8 cellular contexts compared by ENCODE assay signal in the genomic region with DNA sequence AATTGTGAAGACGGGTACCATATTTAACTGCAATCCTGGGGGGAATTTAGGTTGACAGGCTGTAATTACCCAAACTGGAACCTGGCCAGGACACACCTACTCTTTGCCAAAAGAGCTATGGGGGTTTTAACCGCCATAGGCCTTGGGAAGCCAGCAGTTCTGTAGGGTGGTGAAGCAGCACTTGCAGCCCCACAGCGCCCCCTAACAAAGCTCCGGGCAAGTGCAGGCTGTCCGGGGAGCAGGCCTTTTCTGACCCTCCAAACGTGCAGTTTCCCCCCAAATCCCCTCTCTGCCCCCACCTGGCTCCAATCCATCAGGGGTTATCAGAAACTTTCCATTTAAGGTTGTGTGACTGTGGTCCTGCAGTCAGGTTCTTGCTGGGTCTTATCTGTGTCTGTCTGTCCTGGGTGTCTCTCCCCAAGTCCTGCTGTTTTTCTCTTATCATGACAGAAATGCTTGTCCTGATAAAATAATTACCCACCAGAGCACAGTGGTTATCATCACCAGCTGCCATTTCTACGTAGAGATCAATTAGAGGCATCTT.
DNase-seq lines count a peak whose midpoint lies in the region; ATAC-seq and TF ChIP-seq lines count a peak whose summit lies in the region.

No MANE protein-coding gene starts in this region.

- DNase-seq in GM12865 (ENCODE audit: low read depth), result peak; percentile 40
- peak; percentile 57 for DNase-seq in NCI-H146 treated with DMSO at 0.1 percent for 48 hours (lab: John Stamatoyannopoulos, UW; ENCODE audit: unreplicated experiment)
- DNase-seq in activated CD4-positive, alpha-beta T cell treated with anti-CD3 and anti-CD28 coated beads for 4 hours, result peak; percentile 2 to 19
- DNase-seq in spleen, result peak; percentile 81
- no peak for DNase-seq in GOT3 (lab: John Stamatoyannopoulos, UW)

- WGBS in gastroesophageal sphincter (ENCODE audit: low coverage in 1 of 2), 2 donors, result 58 to 80% methylated on average over 2 to 3 of the region's 7 CpGs
- 23 to 64% (median 44%) methylated on average over 3 to 7 of the region's 7 CpGs for whole genome bisulfite sequencing in spleen, 5 donors

- H3K27ac ChIP-seq in gastroesophageal sphincter, result no peak overlapping the region
- no peak overlapping the region for H3K27ac ChIP-seq in spleen

- no peak for TF ChIP-seq POLR2A in gastroesophageal sphincter (IDR thresholded peaks at IDR 0.05)
- TF ChIP-seq POLR2A in spleen (IDR thresholded peaks at IDR 0.05), result no peak

- H3K27me3 ChIP-seq in gastroesophageal sphincter (no peaks in the 10 kb centered on the region), spleen (replicated peaks in 1 of 7) (no peaks in the 10 kb centered on the region)

- ATAC-seq in gastroesophageal sphincter (no peak), GM18868 (IDR thresholded peaks at IDR 0.05; ENCODE audit: unreplicated experiment) (no peak), HG03095 (IDR thresholded peaks at IDR 0.05; ENCODE audit: unreplicated experiment) (no peak)

- peak; percentile 58 for TF ChIP-seq CTCF in GM12865 (IDR thresholded peaks at IDR 0.05; ENCODE audit: insufficient read depth, low read depth, low read length, missing control alignments)
- peak in 3 of 4 experiments; percentile 10 to 40 (median 11) for TF ChIP-seq CTCF in gastroesophageal sphincter (IDR thresholded peaks at IDR 0.05)
- TF ChIP-seq CTCF in spleen (IDR thresholded peaks at IDR 0.05 in 8 of 11, conservative IDR thresholded peaks at IDR 0.05 in 3 of 11), result peak in 9 of 11 experiments; percentile 16 to 63 (median 48)

- TF ChIP-seq EP300 in gastroesophageal sphincter (IDR thresholded peaks at IDR 0.05), result no peak

- intact Hi-C loops in spleen (cut with DNase I; ENCODE audit: low total_unique reads), result no loop called here

- H3K4me3 ChIP-seq in GM12865 (ENCODE audit: low read depth, low read length), result no peak overlapping the region
- H3K4me3 ChIP-seq in gastroesophageal sphincter, result no peak overlapping the region
- no peak overlapping the region for H3K4me3 ChIP-seq in spleen

- H3K9me3 ChIP-seq in gastroesophageal sphincter (no peaks in the 10 kb centered on the region), spleen (no peaks in the 10 kb centered on the region)

- no peaks in the 10 kb centered on the region for H3K36me3 ChIP-seq in gastroesophageal sphincter
- H3K36me3 ChIP-seq in spleen, result no peaks in the 10 kb centered on the region

- H3K4me1 ChIP-seq in gastroesophageal sphincter (no peaks in the 10 kb centered on the region), spleen (peaks cover 0 to 21% (median 5%) of the 10 kb centered on the region in 6 donors)
